ENCODE assay signal across 1 cellular context in genomic region chr6:7401103-7401502, GRCh38.
TF ChIP-seq lines count a peak whose summit lies in the region.

No MANE protein-coding gene starts in this region.

TF ChIP-seq in endothelial cell of umbilical vein, 7 proteins besides CTCF, POLR2A, EP300 and RAD21:
- TF ChIP-seq, protein P1, sequence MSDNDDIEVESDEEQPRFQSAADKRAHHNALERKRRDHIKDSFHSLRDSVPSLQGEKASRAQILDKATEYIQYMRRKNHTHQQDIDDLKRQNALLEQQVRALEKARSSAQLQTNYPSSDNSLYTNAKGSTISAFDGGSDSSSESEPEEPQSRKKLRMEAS (IDR thresholded peaks at IDR 0.05; ENCODE audit: insufficient read depth, insufficient read length): no peak
- TF ChIP-seq POLR2AphosphoS5 (IDR thresholded peaks at IDR 0.05; ENCODE audit: insufficient read depth, low read depth, low read length): no peak
- TF ChIP-seq JUN (IDR thresholded peaks at IDR 0.05; ENCODE audit: borderline replicate concordance, insufficient read depth, insufficient read length, low read depth): no peak
- TF ChIP-seq EZH2 (IDR thresholded peaks at IDR 0.05; ENCODE audit: borderline replicate concordance, low read depth, low read length, severe bottlenecking): no peak
- TF ChIP-seq MYC (IDR thresholded peaks at IDR 0.05; ENCODE audit: low read depth, low read length): no peak
- TF ChIP-seq GATA2 (IDR thresholded peaks at IDR 0.05; ENCODE audit: insufficient read depth, insufficient read length, low read depth, low read length): no peak
- no peak for TF ChIP-seq FOS (IDR thresholded peaks at IDR 0.05; ENCODE audit: borderline replicate concordance, insufficient read depth, low read length)
